ENCODE assay signal across 29 cellular contexts in genomic region chr7:85774931-85775330, GRCh38.
"Had no signal": no experiment of that assay in that cellular context is flagged by ENCODE, and none has a peak within 500 bp of the region (broad histone marks: within the 10 kb centered on the region; RNA-seq: fewer than 3 reads in every experiment).

No MANE protein-coding gene starts in this region.

- H3K36me3 ChIP-seq: colonic mucosa, ovary, right lobe of liver, thyroid gland, upper lobe of left lung, uterus had no signal

- ATAC-seq: esophagus mucosa; left lobe of liver; naive thymus-derived CD4-positive, alpha-beta T cell; right lobe of liver; stimulated activated naive CD8-positive, alpha-beta T cell treated with anti-CD3 and anti-CD28 coated beads, Interleukin-15, amount 100 ng/mL, for 72 hours had no signal

- H3K27ac Mint-ChIP-seq: dendritic cell treated with granulocyte-macrophage colony-stimulating factor and Interleukin-4, amounts not matched to agents 40 ng/mL and 50 ng/mL, for 4 days; endodermal cell; naive thymus-derived CD4-positive, alpha-beta T cell; stimulated activated naive CD8-positive, alpha-beta T cell treated with anti-CD3 and anti-CD28 coated beads, Interleukin-15, amount 100 ng/mL, for 72 hours had no signal

- FAIRE-seq: frontal cortex, keratinocyte had no signal

- DNase-seq: colonic mucosa; effector CD8-positive, alpha-beta T cell; endodermal cell; head of caudate nucleus; mesendoderm; midbrain; naive thymus-derived CD4-positive, alpha-beta T cell; occipital lobe; ovary; posterior cingulate gyrus; retina; right lobe of liver; stimulated activated CD4-positive, alpha-beta T cell treated with anti-CD3 and anti-CD28 coated beads, Interleukin-12 subunit alpha, Interleukin-12 subunit beta, amount 100 ng/mL, for 4 hours; stimulated activated CD4-positive, alpha-beta T cell treated with anti-CD3 and anti-CD28 coated beads, Interleukin-1b, Interleukin-23, amount 100 ng/mL, for 48 hours; stimulated activated CD4-positive, alpha-beta T cell treated with anti-CD3 and anti-CD28 coated beads, Interleukin-4, amount 100 ng/mL, for 1 hour; stimulated activated CD8-positive, alpha-beta memory T cell treated with anti-CD3 and anti-CD28 coated beads, Interleukin-4, amount 100 ng/mL, for 48 hours; stimulated activated naive CD4-positive, alpha-beta T cell; stimulated activated naive CD8-positive, alpha-beta T cell treated with anti-CD3 and anti-CD28 coated beads, Interleukin-15, amount 100 ng/mL, for 72 hours; thyroid gland; upper lobe of left lung; uterus had no signal

- H3K4me1 Mint-ChIP-seq: central memory CD8-positive, alpha-beta T cell; naive thymus-derived CD4-positive, alpha-beta T cell; stimulated activated naive CD8-positive, alpha-beta T cell treated with anti-CD3 and anti-CD28 coated beads, Interleukin-15, amount 100 ng/mL, for 72 hours had no signal

- H3K9me3 ChIP-seq: colonic mucosa, ovary, right lobe of liver, thyroid gland, upper lobe of left lung, uterus had no signal

- H3K27me3 Mint-ChIP-seq: central memory CD8-positive, alpha-beta T cell; dendritic cell treated with granulocyte-macrophage colony-stimulating factor and Interleukin-4, amounts not matched to agents 40 ng/mL and 50 ng/mL, for 4 days; naive thymus-derived CD4-positive, alpha-beta T cell; stimulated activated naive CD8-positive, alpha-beta T cell treated with anti-CD3 and anti-CD28 coated beads, Interleukin-15, amount 100 ng/mL, for 72 hours had no signal

- H3K27ac ChIP-seq: colonic mucosa, epithelial cell of prostate, ovary, right lobe of liver, thyroid gland, upper lobe of left lung, uterus had no signal

- H3K4me3 ChIP-seq: colonic mucosa, ovary, right lobe of liver, smooth muscle cell, thyroid gland, upper lobe of left lung, uterus had no signal

- H3K4me3 Mint-ChIP-seq: central memory CD8-positive, alpha-beta T cell; dendritic cell treated with granulocyte-macrophage colony-stimulating factor and Interleukin-4, amounts not matched to agents 40 ng/mL and 50 ng/mL, for 4 days; endodermal cell; naive thymus-derived CD4-positive, alpha-beta T cell; stimulated activated naive CD8-positive, alpha-beta T cell treated with anti-CD3 and anti-CD28 coated beads, Interleukin-15, amount 100 ng/mL, for 72 hours had no signal

- H3K4me1 ChIP-seq: colonic mucosa, right lobe of liver, thyroid gland, upper lobe of left lung, uterus had no signal

- H3K4me2 ChIP-seq: smooth muscle cell had no signal

- H3K27me3 ChIP-seq: colonic mucosa, ovary, right lobe of liver, thyroid gland, upper lobe of left lung, uterus had no signal

- H3K36me3 Mint-ChIP-seq: naive thymus-derived CD4-positive, alpha-beta T cell had no signal

- H3K9me3 Mint-ChIP-seq: dendritic cell treated with granulocyte-macrophage colony-stimulating factor and Interleukin-4, amounts not matched to agents 40 ng/mL and 50 ng/mL, for 4 days; endodermal cell; naive thymus-derived CD4-positive, alpha-beta T cell had no signal
